In genomic region chr1:6127587-6128163, GRCh38 we compare ENCODE assay signal across 8 cellular contexts. TPM values are rescaled to one million over a fixed set of nuclear protein-coding genes. Genes with fewer than 3 reads are reported as not detected.
A peak's percentile ranks its signal among the peaks of the same experiment; 100 is the strongest.
DNase-seq lines count a peak whose midpoint lies in the region; ATAC-seq, FAIRE-seq and TF ChIP-seq lines count a peak whose summit lies in the region.

No MANE protein-coding gene starts in this region.

- H3K79me2 ChIP-seq in H1 (ENCODE audit: control insufficient read depth in 1 of 2, insufficient read depth in 2 of 2, low read length in 2 of 2), result no peaks in the 10 kb centered on the region

- no peak overlapping the region for H3K27ac ChIP-seq in H1 (ENCODE audit: low read depth, low read length)

- no peak overlapping the region for H2BK120ac ChIP-seq in H1 (replicated peaks; ENCODE audit: low read depth, low read length)

- no peak overlapping the region; the same call in 1 of the 2 replicates for H2BK5ac ChIP-seq in H1 (ENCODE audit: low read depth, low read length)

- no peak overlapping the region for H2BK12ac ChIP-seq in H1 (ENCODE audit: low read depth, low read length)

- no peak overlapping the region; a peak in 1 of 7 replicates for H3K9ac ChIP-seq in H1 (replicated peaks in 1 of 4; ENCODE audit: extremely low read depth in 1 of 4, low read depth in 3 of 4, low read length in 3 of 4)

- no peak for TF ChIP-seq POLR2A in H1 (IDR thresholded peaks at IDR 0.05; ENCODE audit: control extremely low read depth in 1 of 2, low read depth in 2 of 2, low read length in 2 of 2)

- H3K14ac ChIP-seq in H1 (ENCODE audit: insufficient read length), result no peak overlapping the region

- no peak overlapping the region; the same call in 1 of the 2 replicates for H2BK20ac ChIP-seq in H1 (ENCODE audit: low read length)

- no peaks in the 10 kb centered on the region for H3K79me1 ChIP-seq in H1 (ENCODE audit: low read depth, low read length)

- no peaks in the 10 kb centered on the region for H3K9me3 Mint-ChIP-seq in activated CD8-positive, alpha-beta T cell treated with anti-CD3 and anti-CD28 coated beads, Interleukin-2, amount 10 ng/mL, durations not matched to agents 7 days and 5 days (ENCODE audit: insufficient read depth)
- peaks cover 0 to 9% (median 3%) of the 10 kb centered on the region in 9 donors for H3K9me3 Mint-ChIP-seq in naive thymus-derived CD8-positive, alpha-beta T cell
- H3K9me3 Mint-ChIP-seq in stimulated activated effector memory CD8-positive, alpha-beta T cell treated with anti-CD3 and anti-CD28 coated beads, Interleukin-12 subunit alpha, Interleukin-12 subunit beta, amount 100 ng/mL, for 72 hours, result peaks cover 3% of the 10 kb centered on the region

- H3K4me1 Mint-ChIP-seq in activated CD8-positive, alpha-beta T cell treated with anti-CD3 and anti-CD28 coated beads, Interleukin-2, amount 10 ng/mL, durations not matched to agents 7 days and 5 days (ENCODE audit: low read depth), result peaks cover 2% of the 10 kb centered on the region
- H3K4me1 Mint-ChIP-seq in naive thymus-derived CD8-positive, alpha-beta T cell, result peaks cover 0 to 10% (median 8%) of the 10 kb centered on the region in 4 donors
- H3K4me1 Mint-ChIP-seq in stimulated activated effector memory CD8-positive, alpha-beta T cell treated with anti-CD3 and anti-CD28 coated beads, Interleukin-12 subunit alpha, Interleukin-12 subunit beta, amount 100 ng/mL, for 72 hours, result peaks cover 12% of the 10 kb centered on the region

- H3K4me1 ChIP-seq in H1 (replicated peaks in 1 of 4; ENCODE audit: control insufficient read depth in 3 of 4, insufficient read depth in 4 of 4, low read length in 3 of 4), result peaks cover 0 to 9% (median 4%) of the 10 kb centered on the region in 4 experiments; a peak in 4 of 7 replicates

- FAIRE-seq in H1 (lab: Jason Lieb, UNC), result no peak

- H3K9me3 ChIP-seq in H1 (ENCODE audit: insufficient read depth in 2 of 2, low read depth in 1 of 2, low read length in 1 of 2), result no peaks in the 10 kb centered on the region

- H4K20me1 ChIP-seq in H1 (replicated peaks in 1 of 2; ENCODE audit: control insufficient read depth in 1 of 2, insufficient read depth in 2 of 2, low read length in 2 of 2), result no peaks in the 10 kb centered on the region

- DNase-seq in COLO668 (lab: John Stamatoyannopoulos, UW; ENCODE audit: unreplicated experiment) (peak; percentile 83), NCI-H146 treated with DMSO at 0.1 percent for 48 hours (lab: John Stamatoyannopoulos, UW; ENCODE audit: unreplicated experiment) (peak; percentile 5), H1 (ENCODE audit: low read depth in 1 of 2, low spot score in 2 of 2) (peak; percentile 71 to 92), SKM-1 (lab: John Stamatoyannopoulos, UW; ENCODE audit: unreplicated experiment) (no peak), H4 (ENCODE audit: low spot score) (no peak)
- DNase-seq in activated CD8-positive, alpha-beta T cell treated with anti-CD3 and anti-CD28 coated beads, Interleukin-2, amount 10 ng/mL, durations not matched to agents 7 days and 5 days, result peak; percentile 82
- DNase-seq in naive thymus-derived CD8-positive, alpha-beta T cell, result peak; percentile 28 to 80 (median 62)
- peak; percentile 32 to 60 for DNase-seq in stimulated activated effector memory CD8-positive, alpha-beta T cell treated with anti-CD3 and anti-CD28 coated beads, Interleukin-12 subunit alpha, Interleukin-12 subunit beta, amount 100 ng/mL, for 72 hours (ENCODE audit: low spot score in 2 of 2)

- no peak overlapping the region for H3K4ac ChIP-seq in H1 (replicated peaks; ENCODE audit: insufficient read length, low read depth, low read length)

- H3K36me3 Mint-ChIP-seq in activated CD8-positive, alpha-beta T cell treated with anti-CD3 and anti-CD28 coated beads, Interleukin-2, amount 10 ng/mL, durations not matched to agents 7 days and 5 days (ENCODE audit: low read depth), result no peaks in the 10 kb centered on the region
- peaks cover 0 to 7% (median 0%) of the 10 kb centered on the region in 3 donors for H3K36me3 Mint-ChIP-seq in naive thymus-derived CD8-positive, alpha-beta T cell
- no peaks in the 10 kb centered on the region for H3K36me3 Mint-ChIP-seq in stimulated activated effector memory CD8-positive, alpha-beta T cell treated with anti-CD3 and anti-CD28 coated beads, Interleukin-12 subunit alpha, Interleukin-12 subunit beta, amount 100 ng/mL, for 72 hours

- H4K5ac ChIP-seq in H1 (ENCODE audit: insufficient read length, low read depth, low read length), result peak overlapping the region; percentile 15

- H4K91ac ChIP-seq in H1 (replicated peaks; ENCODE audit: insufficient read length, low read length), result peak overlapping the region; percentile 91

- CTCF ChIA-PET in activated CD8-positive, alpha-beta T cell treated with anti-CD3 and anti-CD28 coated beads, Interleukin-2, amount 10 ng/mL, durations not matched to agents 7 days and 5 days (lab: Charles Lee), result no interaction called here
- CTCF ChIA-PET in H1 (lab: Charles Lee; ENCODE audit: partially characterized antibody), result interaction anchor here (0.6 to 4.0 kb wide), 10 partner anchors 10 to 93 kb away, joined by 3 to 16 read pairs (median 6); no protein-coding TSS in a partner anchor

- no peak overlapping the region for H3K27ac Mint-ChIP-seq in activated CD8-positive, alpha-beta T cell treated with anti-CD3 and anti-CD28 coated beads, Interleukin-2, amount 10 ng/mL, durations not matched to agents 7 days and 5 days
- peak overlapping the region in 1 of 10 donors; percentile 49 for H3K27ac Mint-ChIP-seq in naive thymus-derived CD8-positive, alpha-beta T cell
- H3K27ac Mint-ChIP-seq in stimulated activated effector memory CD8-positive, alpha-beta T cell treated with anti-CD3 and anti-CD28 coated beads, Interleukin-12 subunit alpha, Interleukin-12 subunit beta, amount 100 ng/mL, for 72 hours, result no peak overlapping the region

- peak overlapping the region; percentile 75 for H3K18ac ChIP-seq in H1 (ENCODE audit: extremely low read depth, low read length)

- H3K23me2 ChIP-seq in H1 (ENCODE audit: low read depth, low read length), result no peaks in the 10 kb centered on the region

- peak; percentile 88 for ATAC-seq in activated CD8-positive, alpha-beta T cell treated with anti-CD3 and anti-CD28 coated beads, Interleukin-2, amount 10 ng/mL, durations not matched to agents 7 days and 5 days
- ATAC-seq in naive thymus-derived CD8-positive, alpha-beta T cell, result peak; percentile 90 to 93
- ATAC-seq in stimulated activated effector memory CD8-positive, alpha-beta T cell treated with anti-CD3 and anti-CD28 coated beads, Interleukin-12 subunit alpha, Interleukin-12 subunit beta, amount 100 ng/mL, for 72 hours, result peak; percentile 77

- no peak for TF ChIP-seq EP300 in H1 (IDR thresholded peaks at IDR 0.05; ENCODE audit: borderline replicate concordance in 1 of 2, low read depth in 2 of 2, low read length in 2 of 2)

- TF ChIP-seq CTCF in H1 (IDR thresholded peaks at IDR 0.05; ENCODE audit: control extremely low read depth in 1 of 3, insufficient read depth in 1 of 3, low read depth in 1 of 3, low read length in 3 of 3), result no peak

- H4K8ac ChIP-seq in H1 (ENCODE audit: extremely low read depth, insufficient read depth, low read length), result peak overlapping the region; percentile 90

- H3K56ac ChIP-seq in H1 (replicated peaks; ENCODE audit: insufficient read length, low read depth, low read length), result no peak overlapping the region

- H3K23ac ChIP-seq in H1 (ENCODE audit: insufficient read length), result no peak overlapping the region

- H2BK15ac ChIP-seq in H1 (ENCODE audit: low read length), result peak overlapping the region; percentile 100

- peak overlapping the region in 2 of 4 experiments; percentile 6 to 47; a peak in 3 of 8 replicates for H3K4me3 ChIP-seq in H1 (ENCODE audit: extremely low read depth in 1 of 4, insufficient read depth in 2 of 4, low read depth in 3 of 4, low read length in 4 of 4)

- no peak for TF ChIP-seq RAD21 in H1 (IDR thresholded peaks at IDR 0.05 in 1 of 2, conservative IDR thresholded peaks at IDR 0.05 in 1 of 2; ENCODE audit: low read depth in 2 of 2, low read length in 2 of 2)

- H3K4me2 ChIP-seq in H1 (ENCODE audit: insufficient read depth in 1 of 2, low read depth in 2 of 2, low read length in 2 of 2), result peak overlapping the region; percentile 51 to 63

- POLR2A ChIA-PET in activated CD8-positive, alpha-beta T cell treated with anti-CD3 and anti-CD28 coated beads, Interleukin-2, amount 10 ng/mL, durations not matched to agents 7 days and 5 days (lab: Charles Lee), result interaction anchor here (0.6 kb wide), 1 partner anchor 101 kb away, joined by 3 read pairs; no protein-coding TSS in a partner anchor
- POLR2A ChIA-PET in H1 (lab: Charles Lee; ENCODE audit: partially characterized antibody), result interaction anchor here (0.8 to 2.0 kb wide), 3 partner anchors 21 to 112 kb away, joined by 3 to 7 read pairs (median 3); no protein-coding TSS in a partner anchor
- POLR2A ChIA-PET in naive thymus-derived CD8-positive, alpha-beta T cell (lab: Charles Lee), result interaction anchor here (0.5 kb wide), 1 partner anchor 90 kb away, joined by 4 read pairs; no protein-coding TSS in a partner anchor

- peak overlapping the region; percentile 99; the same call in 1 of the 2 replicates for H2AFZ ChIP-seq in H1 (ENCODE audit: low read length)

- H3K36me3 ChIP-seq in H1 (ENCODE audit: control insufficient read depth in 2 of 4, insufficient read depth in 4 of 4, low read length in 3 of 4), result no peaks in the 10 kb centered on the region

- no peak overlapping the region for H2AK5ac ChIP-seq in H1 (ENCODE audit: low read depth, low read length)

- no peaks in the 10 kb centered on the region for H3K27me3 Mint-ChIP-seq in activated CD8-positive, alpha-beta T cell treated with anti-CD3 and anti-CD28 coated beads, Interleukin-2, amount 10 ng/mL, durations not matched to agents 7 days and 5 days (ENCODE audit: low read depth)
- H3K27me3 Mint-ChIP-seq in naive thymus-derived CD8-positive, alpha-beta T cell, result peaks cover 0 to 18% (median 9%) of the 10 kb centered on the region in 5 donors

- peaks cover 0 to 16% (median 12%) of the 10 kb centered on the region in 4 experiments; a peak in 6 of 7 replicates for H3K27me3 ChIP-seq in H1 (replicated peaks in 1 of 4; ENCODE audit: control insufficient read depth in 3 of 4, extremely low read depth in 1 of 4, insufficient read depth in 3 of 4, low read length in 3 of 4)

- no peak overlapping the region for H3K4me3 Mint-ChIP-seq in activated CD8-positive, alpha-beta T cell treated with anti-CD3 and anti-CD28 coated beads, Interleukin-2, amount 10 ng/mL, durations not matched to agents 7 days and 5 days
- H3K4me3 Mint-ChIP-seq in naive thymus-derived CD8-positive, alpha-beta T cell, result peak overlapping the region in 4 of 10 donors; percentile 21 to 56 (median 36)
- H3K4me3 Mint-ChIP-seq in stimulated activated effector memory CD8-positive, alpha-beta T cell treated with anti-CD3 and anti-CD28 coated beads, Interleukin-12 subunit alpha, Interleukin-12 subunit beta, amount 100 ng/mL, for 72 hours, result no peak overlapping the region

- 42% methylated on average over 22 of the region's 41 CpGs; no CpG with 5 or more reads in 1 of the 2 experiments for WGBS in H1 (ENCODE audit: extremely low coverage in 1 of 2, insufficient coverage in 1 of 2, insufficient read length in 1 of 2, insufficient replicate concordance in 2 of 2, low coverage in 1 of 2, low lambda C conversion rate in 2 of 2, missing lambda C conversion rate in 1 of 2), 2 experiments

RNA-seq across cellular contexts. Expression of gene CHD5, which starts 52.4 kb away (rescaled TPM):
- under 1 TPM; 0.23 to 0.47 TPM for total RNA-seq in activated CD8-positive, alpha-beta T cell treated with anti-CD3 and anti-CD28 coated beads, Interleukin-2, amount 10 ng/mL, durations not matched to agents 7 days and 5 days
- 0.94 and 1.8 TPM in 2 replicates for total RNA-seq in H1 (2021; fragmentation: NEBNext Ultra II Directional; extraction: Animal tissue kit (Norgen Biotek cat#: 25700))
- 0.42 and 0.58 TPM in 2 replicates for polyA plus RNA-seq in H1 (2011; rRNA removed)
- polyA plus RNA-seq in H1 (2011; cell fraction: cytosol; rRNA removed), result 0.48 TPM
- 3.5 TPM for polyA plus RNA-seq in H1 (2011; cell fraction: nucleus; rRNA removed)
- polyA plus RNA-seq in H1 (2012, experiment 1 of 2), result 0.48 to 1.5 TPM (median 0.97 TPM) in 4 replicates
- polyA plus RNA-seq in H1 (2012, experiment 2 of 2), result 0.43 TPM
- 0.77 TPM for polyA plus RNA-seq in H1 (2013, experiment 1 of 2)
- 0.31 TPM for polyA plus RNA-seq in H1 (2013, experiment 2 of 2)
- polyA minus RNA-seq in H1 (2011; rRNA and poly(A)+ RNA removed), result 0.47 and 0.80 TPM in 2 replicates
- polyA minus RNA-seq in H1 (2011; cell fraction: cytosol; rRNA and poly(A)+ RNA removed), result 0.37 TPM
- 0.90 TPM for polyA minus RNA-seq in H1 (2011; cell fraction: nucleus; rRNA and poly(A)+ RNA removed)
- under 1 TPM; 0.10 to 0.14 TPM for total RNA-seq in naive thymus-derived CD8-positive, alpha-beta T cell
- polyA plus RNA-seq in naive thymus-derived CD8-positive, alpha-beta T cell, result under 1 TPM in 1 of 3 donors, not detected in 2; 0.06 TPM
- 0.04 TPM in 2 replicates for total RNA-seq in H4 (2014; rRNA removed; shearing (Covaris generic))

Comparison
In these comparisons a context has a peak if more than half of its experiments do, and no peak if none do; other contexts are left out.
1. DNase-seq: peak in COLO668 (single experiment), NCI-H146 treated with DMSO at 0.1 percent for 48 hours (single experiment), activated CD8-positive, alpha-beta T cell treated with anti-CD3 and anti-CD28 coated beads, Interleukin-2, amount 10 ng/mL, durations not matched to agents 7 days and 5 days (single experiment), H1 (2 of 2), naive thymus-derived CD8-positive, alpha-beta T cell (10 of 10) and stimulated activated effector memory CD8-positive, alpha-beta T cell treated with anti-CD3 and anti-CD28 coated beads, Interleukin-12 subunit alpha, Interleukin-12 subunit beta, amount 100 ng/mL, for 72 hours (2 of 2); none in SKM-1 (single experiment) and H4 (single experiment).
2. Peak in every context shown above with its lines, with median percentiles within 50 percentile points of each other: ATAC-seq.